ENCODE assay signal across 11 cellular contexts in genomic region chr16:9119795-9120194, GRCh38. TPM values are rescaled to one million over a fixed set of nuclear protein-coding genes. Genes with fewer than 3 reads are reported as not detected.
DNase-seq lines count a peak whose midpoint lies in the region; ATAC-seq and TF ChIP-seq lines count a peak whose summit lies in the region.
"Had no signal": no experiment of that assay in that cellular context is flagged by ENCODE, and none has a peak within 500 bp of the region (broad histone marks: within the 10 kb centered on the region; RNA-seq: fewer than 3 reads in every experiment).

No MANE protein-coding gene starts in this region.

- no peak overlapping the region for H2BK20ac ChIP-seq in IMR-90 (ENCODE audit: low read depth, low read length)

- peaks cover 91% of the 10 kb centered on the region for H3K36me3 Mint-ChIP-seq in brain
- peaks cover 38 to 58% of the 10 kb centered on the region in 2 donors for H3K36me3 Mint-ChIP-seq in stimulated activated naive B cell treated with anti-CD40 and anti-IgM and Interleukin-4, amounts not matched to agents 10 μg/mL and 1 μg/mL and 100 μg/mL, for 72 hours

- WGBS in IMR-90 (ENCODE audit: extremely low coverage in 2 of 2, insufficient read length in 1 of 2), 2 experiments, result no CpG with 5 or more reads among the region's 3 CpGs
- 25 to 27% methylated on average over 3 of the region's 3 CpGs for WGBS in lower leg skin, 2 donors
- WGBS in trophoblast cell (ENCODE audit: extremely low coverage, insufficient coverage, insufficient read length), result no CpG with 5 or more reads among the region's 3 CpGs

- no TSS peak for BruUV-seq in IMR-90 (replicated peaks; lab: Mats Ljungman, UMichigan)

- H2BK15ac ChIP-seq in IMR-90 (ENCODE audit: low read depth, low read length), result no peak overlapping the region

- H4K12ac ChIP-seq in trophoblast cell (ENCODE audit: low read depth, low read length), result no peak overlapping the region

- DNase-seq in AG08396 (ENCODE audit: low spot score) (peak; percentile 46), IMR-90 (peak; percentile 84), lower leg skin (ENCODE audit: low spot score in 2 of 2) (peak; percentile 35 to 57), trophoblast cell (no peak)
- no peak for DNase-seq in stimulated activated naive B cell treated with anti-CD40 and anti-IgM and Interleukin-4, amounts not matched to agents 10 μg/mL and 1 μg/mL and 100 μg/mL, for 72 hours
- DNase-seq: GOT3, NCI-H524 treated with DMSO at 0.1 percent for 48 hours had no signal

- H3K18ac ChIP-seq in IMR-90 (ENCODE audit: low read depth, low read length), result no peak overlapping the region
- H3K18ac ChIP-seq in trophoblast cell (ENCODE audit: low read length), result no peak overlapping the region

- no peak overlapping the region for H4K5ac ChIP-seq in IMR-90 (ENCODE audit: low read depth, low read length)

- TF ChIP-seq RAD21 in IMR-90 (IDR thresholded peaks at IDR 0.05; ENCODE audit: low read length), result peak; percentile 24; the same call in 1 of the 2 replicates

- H2BK5ac ChIP-seq in IMR-90 (ENCODE audit: low read depth, low read length, poor library complexity, severe bottlenecking) (no peak overlapping the region), trophoblast cell (ENCODE audit: low read depth, low read length, poor library complexity) (no peak overlapping the region)

- H3K4ac ChIP-seq in IMR-90 (ENCODE audit: low read depth, low read length) (no peak overlapping the region), trophoblast cell (ENCODE audit: low read depth, low read length) (no peak overlapping the region)

- no peak overlapping the region for H3K4me3 ChIP-seq in IMR-90 (ENCODE audit: insufficient read depth, low read depth, low read length)
- H3K4me3 ChIP-seq in lower leg skin (ENCODE audit: low read depth, poor library complexity, severe bottlenecking), result no peak overlapping the region
- no peak overlapping the region for H3K4me3 ChIP-seq in trophoblast cell (ENCODE audit: low read depth, low read length)
- H3K4me3 ChIP-seq: coronary artery had no signal

- H3K27ac ChIP-seq in IMR-90 (ENCODE audit: insufficient read depth, low read length) (no peak overlapping the region), trophoblast cell (ENCODE audit: low read depth, low read length) (no peak overlapping the region)

- no peaks in the 10 kb centered on the region for H3K9me3 ChIP-seq in IMR-90 (ENCODE audit: control insufficient read depth, insufficient read depth, low read length)
- no peaks in the 10 kb centered on the region for H3K9me3 ChIP-seq in trophoblast cell (ENCODE audit: insufficient read depth, low read depth, low read length)

- H2BK12ac ChIP-seq in trophoblast cell (ENCODE audit: low read length), result no peak overlapping the region

- H2BK120ac ChIP-seq in IMR-90 (ENCODE audit: low read depth, low read length), result no peak overlapping the region
- no peak overlapping the region for H2BK120ac ChIP-seq in trophoblast cell (ENCODE audit: insufficient read depth, low read length, poor library complexity)

- POLR2A ChIA-PET in IMR-90 (lab: Charles Lee; ENCODE audit: unreplicated experiment), result no interaction called here

- peaks cover 4% of the 10 kb centered on the region for H3K79me2 ChIP-seq in trophoblast cell (ENCODE audit: control insufficient read depth, insufficient read depth, low read length, poor library complexity)

- H2AFZ ChIP-seq in IMR-90 (replicated peaks; ENCODE audit: low read length, poor library complexity) (no peak overlapping the region), trophoblast cell (ENCODE audit: insufficient read depth, low read length, poor library complexity) (no peak overlapping the region)

- H3K27ac Mint-ChIP-seq in brain, result peak overlapping the region in 3 of 5 experiments; percentile 8 to 68 (median 34)
- H3K27ac Mint-ChIP-seq in stimulated activated naive B cell treated with anti-CD40 and anti-IgM and Interleukin-4, amounts not matched to agents 10 μg/mL and 1 μg/mL and 100 μg/mL, for 72 hours, result no peak overlapping the region

- CTCF ChIA-PET in IMR-90 (lab: Yijun Ruan, JAX), result no interaction called here

- no peaks in the 10 kb centered on the region for H3K9me3 Mint-ChIP-seq in brain
- no peaks in the 10 kb centered on the region for H3K9me3 Mint-ChIP-seq in stimulated activated naive B cell treated with anti-CD40 and anti-IgM and Interleukin-4, amounts not matched to agents 10 μg/mL and 1 μg/mL and 100 μg/mL, for 72 hours

- TF ChIP-seq POLR2A in IMR-90 (IDR thresholded peaks at IDR 0.05; ENCODE audit: low read depth, low read length), result no peak
- TF ChIP-seq POLR2A in lower leg skin (IDR thresholded peaks at IDR 0.05), result no peak

- peaks cover 20% of the 10 kb centered on the region for H3K9me1 ChIP-seq in IMR-90 (ENCODE audit: insufficient read depth, low read length)

- H3K14ac ChIP-seq in IMR-90 (replicated peaks; ENCODE audit: low read depth, low read length) (no peak overlapping the region), trophoblast cell (ENCODE audit: low read length) (no peak overlapping the region)

- H3K56ac ChIP-seq in IMR-90 (ENCODE audit: extremely low read depth, insufficient read depth, low read length), result no peak overlapping the region

- H3K4me1 ChIP-seq in IMR-90 (ENCODE audit: control insufficient read depth, insufficient read depth, low read length) (peaks cover 7% of the 10 kb centered on the region), trophoblast cell (ENCODE audit: control insufficient read depth in 1 of 2, insufficient read depth in 2 of 2, low read length in 2 of 2) (peaks cover 4 to 10% of the 10 kb centered on the region in 2 experiments)

- dilution Hi-C loops in IMR-90 (cut with HindIII; ENCODE audit: low sequenced_read_pairs, unreplicated experiment), result no loop called here

- H4K20me1 ChIP-seq in IMR-90 (ENCODE audit: insufficient read depth, low read length), result peaks cover 90% of the 10 kb centered on the region

- peak; percentile 22 for ATAC-seq in IMR-90 (ENCODE audit: low read depth)
- no peak for ATAC-seq in HG03045 (IDR thresholded peaks at IDR 0.05; ENCODE audit: unreplicated experiment)
- ATAC-seq in HG02884 (IDR thresholded peaks at IDR 0.05; ENCODE audit: unreplicated experiment), result no peak
- no peak for ATAC-seq in stimulated activated naive B cell treated with anti-CD40 and anti-IgM and Interleukin-4, amounts not matched to agents 10 μg/mL and 1 μg/mL and 100 μg/mL, for 72 hours (replicated peaks)

- intact Hi-C loops in IMR-90 (cut with micrococcal nuclease) (no loop called here), lower leg skin (cut with DNase I; ENCODE audit: low total_unique reads) (no loop called here)

- in situ Hi-C loops in IMR-90 (cut with MboI; ENCODE audit: low sequenced_read_pairs), result loop anchor here (25.0 kb wide), 1 partner anchor 1818 kb away; the partner anchor contains the start of genes CLEC16A and DEXI

- H2AK5ac ChIP-seq in IMR-90 (ENCODE audit: low read depth, low read length), result no peak overlapping the region
- no peak overlapping the region for H2AK5ac ChIP-seq in trophoblast cell (ENCODE audit: low read length)

- no peak overlapping the region for H4K91ac ChIP-seq in IMR-90 (ENCODE audit: insufficient read depth, low read depth, low read length)
- no peak overlapping the region for H4K91ac ChIP-seq in trophoblast cell (ENCODE audit: low read depth, low read length)

- H3K23ac ChIP-seq in IMR-90 (ENCODE audit: low read depth, low read length), result no peak overlapping the region
- no peak overlapping the region for H3K23ac ChIP-seq in trophoblast cell (ENCODE audit: low read length)

- H3K9ac ChIP-seq in IMR-90 (ENCODE audit: low read depth, low read length) (no peak overlapping the region), trophoblast cell (ENCODE audit: low read length) (no peak overlapping the region)

- no peak overlapping the region for H2AK9ac ChIP-seq in IMR-90 (replicated peaks; ENCODE audit: low read depth, low read length, poor library complexity)

- H3K4me2 ChIP-seq in IMR-90 (ENCODE audit: low read depth, low read length), result no peak overlapping the region
- no peak overlapping the region for H3K4me2 ChIP-seq in trophoblast cell (ENCODE audit: low read length)

- no peak overlapping the region for H3K4me3 Mint-ChIP-seq in brain
- H3K4me3 Mint-ChIP-seq in stimulated activated naive B cell treated with anti-CD40 and anti-IgM and Interleukin-4, amounts not matched to agents 10 μg/mL and 1 μg/mL and 100 μg/mL, for 72 hours, result no peak overlapping the region

- H3K36me3 ChIP-seq in IMR-90 (ENCODE audit: control insufficient read depth, insufficient read depth, low read length), result peaks cover 37% of the 10 kb centered on the region
- H3K36me3 ChIP-seq in trophoblast cell (ENCODE audit: control insufficient read depth in 1 of 2, insufficient read depth in 2 of 2, low read length in 2 of 2), result peaks cover 24 to 36% of the 10 kb centered on the region in 2 experiments

- H3K27me3 Mint-ChIP-seq in brain, result no peaks in the 10 kb centered on the region
- no peaks in the 10 kb centered on the region for H3K27me3 Mint-ChIP-seq in stimulated activated naive B cell treated with anti-CD40 and anti-IgM and Interleukin-4, amounts not matched to agents 10 μg/mL and 1 μg/mL and 100 μg/mL, for 72 hours

- H4K8ac ChIP-seq in IMR-90 (ENCODE audit: low read depth in 2 of 2, low read length in 2 of 2) (no peak overlapping the region), trophoblast cell (ENCODE audit: low read depth, low read length) (no peak overlapping the region)

- H3K79me1 ChIP-seq in IMR-90 (ENCODE audit: low read depth in 1 of 2, low read length in 2 of 2), result peaks cover 48 to 85% of the 10 kb centered on the region in 2 experiments
- H3K79me1 ChIP-seq in trophoblast cell (ENCODE audit: low read length), result peaks cover 5% of the 10 kb centered on the region

- no peaks in the 10 kb centered on the region for H3K27me3 ChIP-seq in IMR-90 (ENCODE audit: control insufficient read depth, insufficient read depth, low read length)
- H3K27me3 ChIP-seq in trophoblast cell (ENCODE audit: insufficient read depth, low read length), result no peaks in the 10 kb centered on the region

- TF ChIP-seq CTCF in IMR-90 (conservative IDR thresholded peaks at IDR 0.05; ENCODE audit: low read depth, low read length) (peak; percentile 12; the same call in 1 of the 2 replicates), brain (conservative IDR thresholded peaks at IDR 0.05) (no peak), lower leg skin (IDR thresholded peaks at IDR 0.05) (no peak)

- H3K4me1 Mint-ChIP-seq in brain, result peaks cover 33% of the 10 kb centered on the region
- H3K4me1 Mint-ChIP-seq in stimulated activated naive B cell treated with anti-CD40 and anti-IgM and Interleukin-4, amounts not matched to agents 10 μg/mL and 1 μg/mL and 100 μg/mL, for 72 hours, result peaks cover 47 to 83% of the 10 kb centered on the region in 2 donors

TF ChIP-seq in IMR-90, 13 proteins besides CTCF, POLR2A, EP300 and RAD21 (continues in another document):
- TF ChIP-seq SMC3 (IDR thresholded peaks at IDR 0.05; ENCODE audit: low read depth, low read length) (no peak), RFX5 (IDR thresholded peaks at IDR 0.05; ENCODE audit: low read depth, low read length) (no peak), RCOR1 (IDR thresholded peaks at IDR 0.05; ENCODE audit: insufficient replicate concordance, low read length) (no peak)

RNA-seq across cellular contexts. Expression of gene HAPSTR1, which starts 28.4 kb away (rescaled TPM):
- 56.5 and 81.9 TPM in 2 replicates for total RNA-seq in IMR-90 (2012; rRNA removed)
- 18.4 and 22.2 TPM in 2 replicates for polyA plus RNA-seq in IMR-90 (2012; rRNA removed)
- 5.9 and 7.3 TPM in 2 replicates for polyA plus RNA-seq in IMR-90 (2012; cell fraction: cytosol; rRNA removed)
- polyA plus RNA-seq in IMR-90 (2012; cell fraction: nucleus; rRNA removed; ENCODE audit: low replicate concordance), result 5.7 and 23.8 TPM in 2 replicates
- polyA plus RNA-seq in brain (ENCODE audit: insufficient read depth, low read depth, low replicate concordance), result 11.7 TPM
- 10 to 100 TPM; 39.1 to 53.1 (median 47.1) TPM for total RNA-seq in lower leg skin
- polyA plus RNA-seq in trophoblast cell (2013), result 60.4 and 60.6 TPM in 2 replicates

Comparison
In these comparisons a context has a peak if more than half of its experiments do, and no peak if none do; other contexts are left out.
1. DNase-seq: peak in AG08396 (single experiment), IMR-90 (single experiment) and lower leg skin (2 of 2); none in stimulated activated naive B cell treated with anti-CD40 and anti-IgM and Interleukin-4, amounts not matched to agents 10 μg/mL and 1 μg/mL and 100 μg/mL, for 72 hours (single experiment) and trophoblast cell (0 of 2).